ENCODE assay signal across 26 cellular contexts in genomic region chr1:190250368-190250767, GRCh38.
DNase-seq lines count a peak whose midpoint lies in the region; ATAC-seq, FAIRE-seq and TF ChIP-seq lines count a peak whose summit lies in the region.
"Had no signal": no experiment of that assay in that cellular context is flagged by ENCODE, and none has a peak within 500 bp of the region (broad histone marks: within the 10 kb centered on the region; RNA-seq: fewer than 3 reads in every experiment).

No MANE protein-coding gene starts in this region.

- DNase-seq in CMK (ENCODE audit: low read depth) (peak; percentile 12), IMR-90 (no peak), SK-N-DZ (ENCODE audit: low spot score) (peak; percentile 73), K562 (ENCODE audit: extremely low read depth in 1 of 4, low spot score in 3 of 4) (no peak), hepatocyte (ENCODE audit: low spot score) (no peak), HAP-1 (ENCODE audit: low spot score in 2 of 2) (no peak)
- DNase-seq: 8988T; ACHN; AML-193; BE2C; Caco-2; CD4-positive, alpha-beta T cell; CD8-positive, alpha-beta memory T cell; DMS 273 treated with DMSO at 0.1 percent for 48 hours; DMS79; EL; GDM1; HCEC 1CT had no signal

- H2AFZ ChIP-seq in IMR-90 (replicated peaks; ENCODE audit: low read length, poor library complexity) (no peak overlapping the region), K562 (ENCODE audit: low read depth, low read length) (no peak overlapping the region), hepatocyte (no peak overlapping the region)
- H2AFZ ChIP-seq: GM23338 had no signal

- no peak overlapping the region for H4K91ac ChIP-seq in IMR-90 (ENCODE audit: insufficient read depth, low read depth, low read length)

- no peak for TF ChIP-seq RAD21 in IMR-90 (IDR thresholded peaks at IDR 0.05; ENCODE audit: low read length)
- no peak for TF ChIP-seq RAD21 in K562 (CRISPR knock-in tag; conservative IDR thresholded peaks at IDR 0.05 in 1 of 2, IDR thresholded peaks at IDR 0.05 in 1 of 2)

- H3K36me3 ChIP-seq in IMR-90 (ENCODE audit: control insufficient read depth, insufficient read depth, low read length) (no peaks in the 10 kb centered on the region), K562 (ENCODE audit: control insufficient read depth, insufficient read depth, low read length) (no peaks in the 10 kb centered on the region), hepatocyte (replicated peaks; ENCODE audit: insufficient read depth, low read depth) (no peaks in the 10 kb centered on the region), HAP-1 (replicated peaks) (no peaks in the 10 kb centered on the region)
- H3K36me3 ChIP-seq: BE2C; BLaER1 treated with 17β-estradiol and CSF1 and Interleukin-3, amounts not matched to agents 10 nM and 100 nM had no signal

- ATAC-seq in IMR-90 (ENCODE audit: low read depth) (no peak), K562 (no peak), HG02571 (IDR thresholded peaks at IDR 0.05; ENCODE audit: unreplicated experiment) (no peak), HG02763 (IDR thresholded peaks at IDR 0.05; ENCODE audit: unreplicated experiment) (no peak)
- ATAC-seq: A549, GM12878, GM23338 had no signal

- intact Hi-C loops in IMR-90 (cut with micrococcal nuclease) = no loop called here
- intact Hi-C loops in K562 (cut with micrococcal nuclease) = no loop called here

- H4K5ac ChIP-seq in IMR-90 (ENCODE audit: low read depth, low read length) = no peak overlapping the region

- CTCF ChIA-PET in IMR-90 (lab: Yijun Ruan, JAX) (no interaction called here), K562 (lab: Yijun Ruan, JAX; ENCODE audit: low intra/inter-chr PET ratio) (no interaction called here)

- no peak overlapping the region for H3K4ac ChIP-seq in IMR-90 (ENCODE audit: low read depth, low read length)

- no peaks in the 10 kb centered on the region for H3K79me1 ChIP-seq in IMR-90 (ENCODE audit: low read depth in 1 of 2, low read length in 2 of 2)

- H4K20me1 ChIP-seq in IMR-90 (ENCODE audit: insufficient read depth, low read length) (no peaks in the 10 kb centered on the region), K562 (replicated peaks; ENCODE audit: control insufficient read depth, insufficient read depth, low read length) (no peaks in the 10 kb centered on the region), hepatocyte (ENCODE audit: insufficient read depth, poor library complexity, severe bottlenecking) (no peaks in the 10 kb centered on the region)
- H4K20me1 ChIP-seq: BLaER1 treated with 17β-estradiol and CSF1 and Interleukin-3, amounts not matched to agents 10 nM and 100 nM had no signal

- H3K27ac ChIP-seq in IMR-90 (ENCODE audit: insufficient read depth, low read length) (no peak overlapping the region), K562 (ENCODE audit: extremely low read depth, low read depth, low read length) (no peak overlapping the region), hepatocyte (no peak overlapping the region)
- H3K27ac ChIP-seq: A549; BLaER1 treated with 17β-estradiol and CSF1 and Interleukin-3, amounts not matched to agents 10 nM and 100 nM had no signal

- H3K9me3 ChIP-seq in IMR-90 (ENCODE audit: control insufficient read depth, insufficient read depth, low read length) (no peaks in the 10 kb centered on the region), K562 (replicated peaks; ENCODE audit: control insufficient read depth, insufficient read depth, low read depth, low read length) (no peaks in the 10 kb centered on the region; the same call in 1 of the 2 replicates), hepatocyte (ENCODE audit: low read depth) (no peaks in the 10 kb centered on the region), HAP-1 (no peaks in the 10 kb centered on the region)
- H3K9me3 ChIP-seq: A549; BE2C; BLaER1 treated with 17β-estradiol and CSF1 and Interleukin-3, amounts not matched to agents 10 nM and 100 nM; Caco-2 had no signal

- H3K27me3 ChIP-seq in IMR-90 (ENCODE audit: control insufficient read depth, insufficient read depth, low read length) = no peaks in the 10 kb centered on the region
- H3K27me3 ChIP-seq in K562 (ENCODE audit: control insufficient read depth in 2 of 2, insufficient read depth in 2 of 2, low read length in 2 of 2) = no peaks in the 10 kb centered on the region
- H3K27me3 ChIP-seq in hepatocyte = no peaks in the 10 kb centered on the region
- H3K27me3 ChIP-seq in HAP-1 (ENCODE audit: low read depth) = no peaks in the 10 kb centered on the region
- H3K27me3 ChIP-seq: BE2C; BLaER1 treated with 17β-estradiol and CSF1 and Interleukin-3, amounts not matched to agents 10 nM and 100 nM had no signal

- TF ChIP-seq CTCF in IMR-90 (conservative IDR thresholded peaks at IDR 0.05; ENCODE audit: low read depth, low read length) (no peak), K562 (IDR thresholded peaks at IDR 0.05 in 2 of 3, conservative IDR thresholded peaks at IDR 0.05 in 1 of 3; ENCODE audit: insufficient read depth in 2 of 3, low read depth in 1 of 3, low read length in 3 of 3) (no peak), hepatocyte (IDR thresholded peaks at IDR 0.05; ENCODE audit: poor library complexity) (no peak)

- TF ChIP-seq POLR2A in IMR-90 (IDR thresholded peaks at IDR 0.05; ENCODE audit: low read depth, low read length) (no peak), K562 (conservative IDR thresholded peaks at IDR 0.05) (no peak)

- BruUV-seq in IMR-90 (replicated peaks; lab: Mats Ljungman, UMichigan) (no TSS peak), K562 (replicated peaks; lab: Mats Ljungman, UMichigan) (no TSS peak)

- H3K9ac ChIP-seq in IMR-90 (ENCODE audit: low read depth, low read length) (no peak overlapping the region), K562 (ENCODE audit: insufficient read depth in 1 of 2, low read depth in 2 of 2, low read length in 2 of 2) (no peak overlapping the region)
- H3K9ac ChIP-seq: BLaER1 treated with 17β-estradiol and CSF1 and Interleukin-3, amounts not matched to agents 10 nM and 100 nM had no signal

- TF ChIP-seq EP300 in K562 (IDR thresholded peaks at IDR 0.05; ENCODE audit: low read length) = no peak

- H3K4me3 ChIP-seq in IMR-90 (ENCODE audit: insufficient read depth, low read depth, low read length) (no peak overlapping the region), K562 (no peak overlapping the region), hepatocyte (no peak overlapping the region), HAP-1 (no peak overlapping the region)
- H3K4me3 ChIP-seq: A549; BLaER1 treated with 17β-estradiol and CSF1 and Interleukin-3, amounts not matched to agents 10 nM and 100 nM; GM12878; GM23338 had no signal

- WGBS in IMR-90 (ENCODE audit: extremely low coverage in 2 of 2, insufficient read length in 1 of 2), 2 experiments = no CpG with 5 or more reads among the region's 2 CpGs
- 15% methylated on average over 2 of the region's 2 CpGs for WGBS in K562 (ENCODE audit: insufficient coverage, low coverage, missing lambda C conversion rate)
- WGBS in hepatocyte (ENCODE audit: low lambda C conversion rate, missing lambda C conversion rate) = 97% methylated on average over 2 of the region's 2 CpGs

- POLR2A ChIA-PET in IMR-90 (lab: Charles Lee; ENCODE audit: unreplicated experiment) (no interaction called here), K562 (lab: Yijun Ruan, JAX) (no interaction called here)

- H4K8ac ChIP-seq in IMR-90 (ENCODE audit: low read depth in 2 of 2, low read length in 2 of 2) = no peak overlapping the region

- no peak for FAIRE-seq in K562 (lab: Jason Lieb, UNC)
- FAIRE-seq: A549, GM12878, GM19239, H54 had no signal

- no peak overlapping the region for H2AK5ac ChIP-seq in IMR-90 (ENCODE audit: low read depth, low read length)

- H3K23ac ChIP-seq in IMR-90 (ENCODE audit: low read depth, low read length) = no peak overlapping the region

- no peak overlapping the region for H2BK120ac ChIP-seq in IMR-90 (ENCODE audit: low read depth, low read length)

- no peak overlapping the region for H3K56ac ChIP-seq in IMR-90 (ENCODE audit: extremely low read depth, insufficient read depth, low read length)

- no peak overlapping the region for H2BK20ac ChIP-seq in IMR-90 (ENCODE audit: low read depth, low read length)

- H3K4me1 ChIP-seq in IMR-90 (ENCODE audit: control insufficient read depth, insufficient read depth, low read length) (no peaks in the 10 kb centered on the region), K562 (replicated peaks in 1 of 2; ENCODE audit: control insufficient read depth in 2 of 2, insufficient read depth in 2 of 2, low read length in 2 of 2) (no peaks in the 10 kb centered on the region), hepatocyte (ENCODE audit: insufficient read depth) (no peaks in the 10 kb centered on the region), HAP-1 (no peaks in the 10 kb centered on the region)
- H3K4me1 ChIP-seq: A549; BE2C; BLaER1 treated with 17β-estradiol and CSF1 and Interleukin-3, amounts not matched to agents 10 nM and 100 nM; Caco-2 had no signal

- H3K4me2 ChIP-seq in IMR-90 (ENCODE audit: low read depth, low read length) (no peak overlapping the region), K562 (ENCODE audit: insufficient read depth, low read length) (no peak overlapping the region), hepatocyte (no peak overlapping the region)
- H3K4me2 ChIP-seq: A549; BLaER1 treated with 17β-estradiol and CSF1 and Interleukin-3, amounts not matched to agents 10 nM and 100 nM; GM23338 had no signal

- H3K9me2 ChIP-seq in hepatocyte (replicated peaks; ENCODE audit: insufficient read depth) = no peaks in the 10 kb centered on the region

- H3K79me2 ChIP-seq in K562 (ENCODE audit: control insufficient read depth, insufficient read depth, low read length) (no peaks in the 10 kb centered on the region), hepatocyte (no peaks in the 10 kb centered on the region)

- H3K14ac ChIP-seq in IMR-90 (replicated peaks; ENCODE audit: low read depth, low read length) = no peak overlapping the region

- no peak overlapping the region for H2AK9ac ChIP-seq in IMR-90 (replicated peaks; ENCODE audit: low read depth, low read length, poor library complexity)

- H3K9me1 ChIP-seq in IMR-90 (ENCODE audit: insufficient read depth, low read length) (no peaks in the 10 kb centered on the region), K562 (ENCODE audit: control insufficient read depth, insufficient read depth, low read length) (no peaks in the 10 kb centered on the region)

- H2BK15ac ChIP-seq in IMR-90 (ENCODE audit: low read depth, low read length) = no peak overlapping the region

- in situ Hi-C loops in IMR-90 (cut with MboI; ENCODE audit: low sequenced_read_pairs) (no loop called here), K562 (cut with MboI) (no loop called here), HAP-1 (cut with MboI; ENCODE audit: low sequenced_read_pairs) (no loop called here)

- no peak overlapping the region for H2BK5ac ChIP-seq in IMR-90 (ENCODE audit: low read depth, low read length, poor library complexity, severe bottlenecking)

- dilution Hi-C loops in IMR-90 (cut with HindIII; ENCODE audit: low sequenced_read_pairs, unreplicated experiment) = no loop called here

- no peak overlapping the region for H3K18ac ChIP-seq in IMR-90 (ENCODE audit: low read depth, low read length)

TF ChIP-seq in IMR-90, 13 proteins besides CTCF, POLR2A, EP300 and RAD21:
- TF ChIP-seq CEBPB (IDR thresholded peaks at IDR 0.05; ENCODE audit: low read depth, low read length) (peak; percentile 74), NFE2L2 (IDR thresholded peaks at IDR 0.05; ENCODE audit: low read depth, low read length) (no peak)

TF ChIP-seq in K562, 482 proteins besides CTCF, POLR2A, EP300 and RAD21 (continues in another document):
- TF ChIP-seq ERF (CRISPR knock-in tag; IDR thresholded peaks at IDR 0.05) (no peak), SAP30 (IDR thresholded peaks at IDR 0.05; ENCODE audit: borderline replicate concordance, insufficient read depth, low read depth, low read length, poor library complexity, severe bottlenecking) (no peak)

Comparison
In these comparisons a context has a peak if more than half of its experiments do, and no peak if none do; other contexts are left out.
1. DNase-seq: peak in CMK (single experiment) and SK-N-DZ (single experiment); none in IMR-90 (single experiment), K562 (0 of 4), hepatocyte (single experiment) and HAP-1 (0 of 2).